ENCODE assay signal across 15 cellular contexts in the genomic region with DNA sequence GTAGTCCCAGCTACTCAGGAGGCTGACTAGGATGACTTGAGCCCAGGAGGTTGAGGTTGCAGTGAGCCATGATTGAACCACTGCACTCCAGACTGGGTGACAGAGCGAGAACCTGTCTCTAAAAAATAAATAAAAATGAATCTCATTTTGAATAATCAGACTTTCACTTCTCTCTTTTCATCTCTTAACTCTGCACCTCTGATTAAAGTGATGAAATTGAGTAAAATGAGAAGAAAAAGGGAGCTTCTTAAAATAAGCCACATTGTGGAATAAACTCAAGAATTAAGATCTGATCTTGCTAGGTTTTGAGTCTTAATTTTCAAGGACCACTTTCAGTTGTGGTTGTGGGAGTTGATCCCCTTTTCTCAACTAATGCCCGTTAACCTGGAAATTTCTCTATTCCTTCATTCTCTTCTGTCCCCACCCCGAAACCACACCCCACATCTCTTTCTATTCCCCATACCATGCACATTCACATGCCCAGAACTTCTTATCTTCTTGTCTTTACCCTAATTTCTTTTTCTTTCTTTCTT.
DNase-seq lines count a peak whose midpoint lies in the region; ATAC-seq and TF ChIP-seq lines count a peak whose summit lies in the region.
"Had no signal": no experiment of that assay in that cellular context is flagged by ENCODE, and none has a peak within 500 bp of the region (broad histone marks: within the 10 kb centered on the region; RNA-seq: fewer than 3 reads in every experiment).

No MANE protein-coding gene starts in this region.

- CTCF ChIA-PET in CD8-positive, alpha-beta memory T cell (lab: Charles Lee) = interaction anchor here (0.9 to 9.6 kb wide), 2 partner anchors 454 to 459 kb away, joined by 3 to 120 read pairs; no protein-coding TSS in a partner anchor

- H3K27ac ChIP-seq in CD8-positive, alpha-beta memory T cell (ENCODE audit: low read depth, low read length) = no peak overlapping the region
- H3K27ac ChIP-seq: HL-60 had no signal

- in situ Hi-C loops in ACHN (cut with HindIII; ENCODE audit: low pct_ligation_motif_present, low pct_unique_long_range_greater_than_20kb, low sequenced_read_pairs) = loop anchor here (25.0 kb wide), 2 partner anchors 459 to 759 kb away; no protein-coding TSS in a partner anchor

- H3K27ac Mint-ChIP-seq in CD8-positive, alpha-beta memory T cell = no peak overlapping the region
- H3K27ac Mint-ChIP-seq: endodermal cell; naive thymus-derived CD8-positive, alpha-beta T cell had no signal

- H3K27me3 ChIP-seq in GM06990 (replicated peaks; ENCODE audit: control insufficient read depth, insufficient read depth, low read length) = no peaks in the 10 kb centered on the region
- H3K27me3 ChIP-seq in CD8-positive, alpha-beta memory T cell (ENCODE audit: insufficient read depth, low read length, poor library complexity, severe bottlenecking) = no peaks in the 10 kb centered on the region

- peaks cover 3% of the 10 kb centered on the region for H3K4me1 ChIP-seq in CD8-positive, alpha-beta memory T cell (ENCODE audit: insufficient read depth, low read length)

- H3K9me3 ChIP-seq in CD8-positive, alpha-beta memory T cell (ENCODE audit: low read length) = no peaks in the 10 kb centered on the region
- H3K9me3 ChIP-seq: thoracic aorta had no signal

- H3K27me3 Mint-ChIP-seq in CD8-positive, alpha-beta memory T cell = peaks cover 10 to 15% of the 10 kb centered on the region in 2 donors

- DNase-seq in GM06990 (ENCODE audit: extremely low read depth, insufficient read length) (peak; percentile 78), ACHN (no peak), OCI-M2 (lab: John Stamatoyannopoulos, UW; ENCODE audit: unreplicated experiment) (no peak), posterior cingulate gyrus (no peak)
- DNase-seq in CD8-positive, alpha-beta memory T cell = no peak
- DNase-seq: activated CD4-positive, CD25-positive, alpha-beta regulatory T cell; anterior cingulate cortex; C1 segment of cervical spinal cord; endodermal cell; naive thymus-derived CD8-positive, alpha-beta T cell had no signal

- H3K4me3 Mint-ChIP-seq in CD8-positive, alpha-beta memory T cell = no peak overlapping the region
- H3K4me3 Mint-ChIP-seq: endodermal cell; naive thymus-derived CD8-positive, alpha-beta T cell had no signal

- intact Hi-C loops in posterior cingulate gyrus (cut with DNase I) = no loop called here

- no peaks in the 10 kb centered on the region for H3K36me3 ChIP-seq in GM06990 (ENCODE audit: control insufficient read depth, insufficient read depth, low read length)
- H3K36me3 ChIP-seq in CD8-positive, alpha-beta memory T cell (ENCODE audit: insufficient read depth, low read length) = no peaks in the 10 kb centered on the region
- H3K36me3 ChIP-seq: thoracic aorta had no signal

- H3K4me3 ChIP-seq in GM06990 (replicated peaks; ENCODE audit: low read depth, low read length) = peak overlapping the region; percentile 29; the same call in 1 of the 2 replicates
- no peak overlapping the region for H3K4me3 ChIP-seq in CD8-positive, alpha-beta memory T cell (ENCODE audit: low read length)
- H3K4me3 ChIP-seq: thoracic aorta had no signal

- H3K36me3 Mint-ChIP-seq in CD8-positive, alpha-beta memory T cell = peaks cover 0 to 7% (median 0%) of the 10 kb centered on the region in 3 donors

- H3K9me3 Mint-ChIP-seq in CD8-positive, alpha-beta memory T cell = peaks cover 0 to 5% (median 0%) of the 10 kb centered on the region in 5 donors

- no peak for TF ChIP-seq CTCF in GM06990 (IDR thresholded peaks at IDR 0.05; ENCODE audit: insufficient read depth, low read length, poor library complexity, severe bottlenecking)

- peaks cover 3 to 4% (median 4%) of the 10 kb centered on the region in 3 donors for H3K4me1 Mint-ChIP-seq in CD8-positive, alpha-beta memory T cell

- peak; percentile 68 for ATAC-seq in GM18867 (IDR thresholded peaks at IDR 0.05; ENCODE audit: unreplicated experiment)
- ATAC-seq in HG02610 (IDR thresholded peaks at IDR 0.05; ENCODE audit: unreplicated experiment) = peak; percentile 80
- ATAC-seq in HG03571 (IDR thresholded peaks at IDR 0.05; ENCODE audit: unreplicated experiment) = peak; percentile 86
- ATAC-seq: naive thymus-derived CD8-positive, alpha-beta T cell had no signal

- POLR2A ChIA-PET in CD8-positive, alpha-beta memory T cell (lab: Charles Lee) = no interaction called here
